8 cellular contexts compared by ENCODE assay signal in the genomic region with DNA sequence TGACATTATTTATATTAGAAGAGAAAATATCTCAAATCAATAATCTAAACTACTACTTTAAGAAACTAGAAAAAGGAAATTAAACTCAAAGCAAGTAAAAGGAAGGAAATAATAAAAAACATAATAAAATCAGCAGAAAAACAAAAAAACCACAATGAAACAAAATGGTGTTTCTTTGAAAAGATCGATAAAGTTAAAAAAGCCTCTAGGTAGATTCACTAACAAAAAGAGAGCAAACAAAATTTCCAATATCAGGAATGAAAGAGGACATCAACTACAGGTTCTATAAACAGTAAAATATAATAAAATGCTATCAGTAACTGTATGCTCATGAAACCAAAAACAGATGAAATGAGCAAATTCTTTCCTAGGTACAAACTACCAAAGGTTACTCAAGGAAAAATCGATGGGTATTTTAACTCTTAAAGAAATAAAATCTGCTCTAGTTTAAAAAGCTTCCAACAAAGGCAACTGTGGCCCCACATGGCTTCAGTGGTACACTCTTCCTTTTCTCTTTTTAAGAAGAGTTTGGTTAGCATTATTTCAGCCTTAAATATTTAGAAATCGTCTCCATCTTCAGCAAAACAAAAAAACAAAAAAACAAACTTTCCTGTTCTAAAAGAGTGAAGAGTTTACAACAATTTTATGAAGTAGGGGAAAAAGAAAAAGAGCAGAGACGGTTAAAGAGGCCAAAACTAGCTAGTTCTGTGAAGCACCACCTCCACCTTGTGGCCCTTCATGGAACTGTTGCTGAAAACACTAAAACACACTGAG.
A peak's percentile ranks its signal among the peaks of the same experiment; 100 is the strongest.
DNase-seq lines count a peak whose midpoint lies in the region; ATAC-seq and TF ChIP-seq lines count a peak whose summit lies in the region.

No MANE protein-coding gene starts in this region.

- no peaks in the 10 kb centered on the region for H3K27me3 Mint-ChIP-seq in CD4-positive, alpha-beta memory T cell
- H3K27me3 Mint-ChIP-seq in nephron (ENCODE audit: low read depth), result no peaks in the 10 kb centered on the region

- H3K4me3 Mint-ChIP-seq in CD4-positive, alpha-beta memory T cell, result peak overlapping the region in 2 of 8 donors; percentile 20 to 28
- no peak overlapping the region for H3K4me3 Mint-ChIP-seq in nephron

- no peaks in the 10 kb centered on the region for H3K9me3 Mint-ChIP-seq in CD4-positive, alpha-beta memory T cell
- no peaks in the 10 kb centered on the region for H3K9me3 Mint-ChIP-seq in nephron

- POLR2A ChIA-PET in CD4-positive, alpha-beta memory T cell (lab: Charles Lee; ENCODE audit: partially characterized antibody), result interaction anchor here (0.6 to 4.2 kb wide), 6 partner anchors 43 to 687 kb away, joined by 3 to 28 read pairs (median 3); no protein-coding TSS in a partner anchor

- H4K20me1 ChIP-seq in OCI-LY3 (ENCODE audit: insufficient read depth, low read length), result no peaks in the 10 kb centered on the region

- peak overlapping the region; percentile 49 to 91 (median 67) for H3K27ac Mint-ChIP-seq in CD4-positive, alpha-beta memory T cell
- H3K27ac Mint-ChIP-seq in nephron, result peak overlapping the region; percentile 19 to 57 (median 27)

- CTCF ChIA-PET in CD4-positive, alpha-beta memory T cell (lab: Charles Lee; ENCODE audit: partially characterized antibody), result interaction anchor here (0.6 to 4.1 kb wide), 24 partner anchors 9 to 850 kb away, joined by 3 to 50 read pairs (median 4); a partner anchor contains a TSS

- peak; percentile 89 for TF ChIP-seq CTCF in OCI-LY3 (IDR thresholded peaks at IDR 0.05; ENCODE audit: low read depth, low read length)
- TF ChIP-seq CTCF in esophagus squamous epithelium (IDR thresholded peaks at IDR 0.05), result peak; percentile 91 to 95 (median 94)
- peak; percentile 96 to 98 (median 98) for TF ChIP-seq CTCF in nephron (IDR thresholded peaks at IDR 0.05; ENCODE audit: unreplicated experiment in 3 of 3)

- 16 to 22% methylated on average over 4 of the region's 4 CpGs for WGBS in esophagus squamous epithelium, 2 donors

- peak overlapping the region; percentile 37; the same call in 1 of the 2 replicates for H2AFZ ChIP-seq in OCI-LY3 (ENCODE audit: low read depth, low read length)

- DNase-seq in CD4-positive, alpha-beta memory T cell, result peak; percentile 57 to 68 (median 62)
- DNase-seq in HK-2 (ENCODE audit: unreplicated experiment) (peak; percentile 52), activated T-cell treated with anti-CD3 and anti-CD28 coated beads for 24 hours (ENCODE audit: low read depth) (peak; percentile 49), esophagus squamous epithelium (lab: John Stamatoyannopoulos, UW) (no peak), substantia nigra (lab: John Stamatoyannopoulos, UW) (peak in 32 of 49 donors; percentile 2 to 58 (median 28))

- intact Hi-C loops in CD4-positive, alpha-beta memory T cell (cut with micrococcal nuclease), result loop anchor here (1.0 to 5.0 kb wide), 7 partner anchors 293 to 804 kb away; no protein-coding TSS in a partner anchor
- intact Hi-C loops in esophagus squamous epithelium (cut with DNase I), result loop anchor here (10.0 kb wide), 2 partner anchors 300 to 480 kb away; no protein-coding TSS in a partner anchor

- H3K4me1 Mint-ChIP-seq in CD4-positive, alpha-beta memory T cell, result peaks cover 9 to 17% (median 13%) of the 10 kb centered on the region in 4 donors
- peaks cover 5% of the 10 kb centered on the region for H3K4me1 Mint-ChIP-seq in nephron

- peaks cover 6% of the 10 kb centered on the region for H3K4me1 ChIP-seq in CD4-positive, alpha-beta memory T cell (ENCODE audit: insufficient read depth, low read length)
- H3K4me1 ChIP-seq in OCI-LY3 (ENCODE audit: low read length) (peaks cover 37% of the 10 kb centered on the region), esophagus squamous epithelium (peaks cover 0 to 3% (median 0%) of the 10 kb centered on the region in 3 donors)

- no peaks in the 10 kb centered on the region for H3K36me3 ChIP-seq in CD4-positive, alpha-beta memory T cell (ENCODE audit: insufficient read depth, low read length)
- H3K36me3 ChIP-seq in OCI-LY3 (replicated peaks; ENCODE audit: low read depth, low read length) (peaks cover 8% of the 10 kb centered on the region), esophagus squamous epithelium (peaks cover 0 to 56% (median 3%) of the 10 kb centered on the region in 3 donors)

- H3K36me3 Mint-ChIP-seq in CD4-positive, alpha-beta memory T cell, result peaks cover 3 to 29% of the 10 kb centered on the region in 2 donors
- peaks cover 16% of the 10 kb centered on the region for H3K36me3 Mint-ChIP-seq in nephron (ENCODE audit: low read depth)

- no peak overlapping the region for H3K4me3 ChIP-seq in CD4-positive, alpha-beta memory T cell (ENCODE audit: low read length in 2 of 2)
- H3K4me3 ChIP-seq in OCI-LY3 (ENCODE audit: low read length), result no peak overlapping the region; the same call in 1 of the 2 replicates
- no peak overlapping the region for H3K4me3 ChIP-seq in esophagus squamous epithelium

- peak overlapping the region; percentile 30 for H3K9ac ChIP-seq in OCI-LY3 (ENCODE audit: low read length)

- H3K79me2 ChIP-seq in OCI-LY3 (ENCODE audit: low read length), result no peaks in the 10 kb centered on the region

- H3K27me3 ChIP-seq in CD4-positive, alpha-beta memory T cell (ENCODE audit: insufficient read depth, low read length), result no peaks in the 10 kb centered on the region
- no peaks in the 10 kb centered on the region for H3K27me3 ChIP-seq in OCI-LY3 (ENCODE audit: low read depth, low read length)
- H3K27me3 ChIP-seq in esophagus squamous epithelium, result no peaks in the 10 kb centered on the region

- no peak overlapping the region for H3K27ac ChIP-seq in CD4-positive, alpha-beta memory T cell (ENCODE audit: low read depth, low read length)
- H3K27ac ChIP-seq in OCI-LY3 (ENCODE audit: low read length), result peak overlapping the region; percentile 50
- H3K27ac ChIP-seq in esophagus squamous epithelium, result no peak overlapping the region
- H3K27ac ChIP-seq in substantia nigra (ENCODE audit: low read depth, low read length, poor library complexity, severe bottlenecking), result no peak overlapping the region

- no peaks in the 10 kb centered on the region for H3K9me3 ChIP-seq in CD4-positive, alpha-beta memory T cell (ENCODE audit: control insufficient read depth in 1 of 2, low read length in 2 of 2)
- H3K9me3 ChIP-seq in OCI-LY3 (ENCODE audit: insufficient read depth, low read length), result no peaks in the 10 kb centered on the region
- H3K9me3 ChIP-seq in esophagus squamous epithelium, result no peaks in the 10 kb centered on the region

- no peak for ATAC-seq in GM21528 (IDR thresholded peaks at IDR 0.05; ENCODE audit: low FRiP score, unreplicated experiment)

- no peak for TF ChIP-seq POLR2A in esophagus squamous epithelium (IDR thresholded peaks at IDR 0.05)

- H3K4me2 ChIP-seq in OCI-LY3 (ENCODE audit: low read length), result peak overlapping the region; percentile 45
